1 cellular context compared by ENCODE assay signal in the genomic region with DNA sequence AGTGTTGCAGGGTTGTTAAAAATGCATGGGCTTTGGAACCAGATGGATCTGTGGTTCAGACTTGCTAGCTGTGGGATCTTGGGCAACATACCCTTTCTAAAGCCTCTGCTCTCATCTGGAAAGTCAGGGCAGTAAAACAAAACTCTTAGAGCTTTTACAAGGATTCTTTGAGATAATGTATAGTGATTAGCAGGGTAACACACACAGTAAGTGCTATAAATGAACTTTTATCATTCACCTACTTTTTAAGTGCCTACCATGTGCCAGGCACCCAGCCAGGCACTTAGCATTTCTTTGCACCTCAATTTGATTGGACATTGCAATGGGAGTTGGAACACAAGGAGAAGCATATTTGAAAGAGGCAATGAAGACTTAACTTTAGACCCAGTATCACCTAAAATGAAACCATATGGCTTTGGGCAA.
TF ChIP-seq lines count a peak whose summit lies in the region.

No MANE protein-coding gene starts in this region.

TF ChIP-seq in A549, 52 proteins besides CTCF, POLR2A, EP300 and RAD21 (continued from another document):
- TF ChIP-seq, protein P1, sequence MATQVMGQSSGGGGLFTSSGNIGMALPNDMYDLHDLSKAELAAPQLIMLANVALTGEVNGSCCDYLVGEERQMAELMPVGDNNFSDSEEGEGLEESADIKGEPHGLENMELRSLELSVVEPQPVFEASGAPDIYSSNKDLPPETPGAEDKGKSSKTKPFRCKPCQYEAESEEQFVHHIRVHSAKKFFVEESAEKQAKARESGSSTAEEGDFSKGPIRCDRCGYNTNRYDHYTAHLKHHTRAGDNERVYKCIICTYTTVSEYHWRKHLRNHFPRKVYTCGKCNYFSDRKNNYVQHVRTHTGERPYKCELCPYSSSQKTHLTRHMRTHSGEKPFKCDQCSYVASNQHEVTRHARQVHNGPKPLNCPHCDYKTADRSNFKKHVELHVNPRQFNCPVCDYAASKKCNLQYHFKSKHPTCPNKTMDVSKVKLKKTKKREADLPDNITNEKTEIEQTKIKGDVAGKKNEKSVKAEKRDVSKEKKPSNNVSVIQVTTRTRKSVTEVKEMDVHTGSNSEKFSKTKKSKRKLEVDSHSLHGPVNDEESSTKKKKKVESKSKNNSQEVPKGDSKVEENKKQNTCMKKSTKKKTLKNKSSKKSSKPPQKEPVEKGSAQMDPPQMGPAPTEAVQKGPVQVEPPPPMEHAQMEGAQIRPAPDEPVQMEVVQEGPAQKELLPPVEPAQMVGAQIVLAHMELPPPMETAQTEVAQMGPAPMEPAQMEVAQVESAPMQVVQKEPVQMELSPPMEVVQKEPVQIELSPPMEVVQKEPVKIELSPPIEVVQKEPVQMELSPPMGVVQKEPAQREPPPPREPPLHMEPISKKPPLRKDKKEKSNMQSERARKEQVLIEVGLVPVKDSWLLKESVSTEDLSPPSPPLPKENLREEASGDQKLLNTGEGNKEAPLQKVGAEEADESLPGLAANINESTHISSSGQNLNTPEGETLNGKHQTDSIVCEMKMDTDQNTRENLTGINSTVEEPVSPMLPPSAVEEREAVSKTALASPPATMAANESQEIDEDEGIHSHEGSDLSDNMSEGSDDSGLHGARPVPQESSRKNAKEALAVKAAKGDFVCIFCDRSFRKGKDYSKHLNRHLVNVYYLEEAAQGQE (IDR thresholded peaks at IDR 0.05), result no peak
- TF ChIP-seq HOXB13 (CRISPR knock-in tag; IDR thresholded peaks at IDR 0.05; ENCODE audit: low read depth) (peak; percentile 90), HEYL (CRISPR knock-in tag; IDR thresholded peaks at IDR 0.05) (peak; percentile 92; the same call in 1 of the 2 replicates), EHMT2 (IDR thresholded peaks at IDR 0.05; ENCODE audit: low read depth) (no peak), ATOH8 (CRISPR knock-in tag; IDR thresholded peaks at IDR 0.05; ENCODE audit: low read depth) (peak; percentile 42; the same call in 1 of the 2 replicates), KDM5A (IDR thresholded peaks at IDR 0.05) (no peak), RFX5 (IDR thresholded peaks at IDR 0.05) (no peak), RARB (CRISPR knock-in tag; IDR thresholded peaks at IDR 0.05) (peak; percentile 71; the same call in 1 of the 2 replicates), CBX2 (IDR thresholded peaks at IDR 0.05; ENCODE audit: borderline replicate concordance, low read depth) (no peak), ZC3H11A (IDR thresholded peaks at IDR 0.05) (no peak), HOXA7 (CRISPR knock-in tag; IDR thresholded peaks at IDR 0.05) (peak; percentile 18), TFCP2L1 (CRISPR knock-in tag; IDR thresholded peaks at IDR 0.05) (0 out of 2 replicates have a peak, but pooled peaks have one; percentile 91)
- TF ChIP-seq, protein P2, sequence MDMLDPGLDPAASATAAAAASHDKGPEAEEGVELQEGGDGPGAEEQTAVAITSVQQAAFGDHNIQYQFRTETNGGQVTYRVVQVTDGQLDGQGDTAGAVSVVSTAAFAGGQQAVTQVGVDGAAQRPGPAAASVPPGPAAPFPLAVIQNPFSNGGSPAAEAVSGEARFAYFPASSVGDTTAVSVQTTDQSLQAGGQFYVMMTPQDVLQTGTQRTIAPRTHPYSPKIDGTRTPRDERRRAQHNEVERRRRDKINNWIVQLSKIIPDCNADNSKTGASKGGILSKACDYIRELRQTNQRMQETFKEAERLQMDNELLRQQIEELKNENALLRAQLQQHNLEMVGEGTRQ (IDR thresholded peaks at IDR 0.05), result no peak
